1 cellular context compared by ENCODE assay signal in genomic region chr2:120470717-120471060, GRCh38.
TF ChIP-seq lines count a peak whose summit lies in the region.

No MANE protein-coding gene starts in this region.

TF ChIP-seq in HepG2, 621 proteins besides CTCF, POLR2A, EP300 and RAD21 (continued from another document and continues in another):
- 0 out of 2 replicates have a peak, but pooled peaks have one; percentile 77 for TF ChIP-seq DMTF1 (CRISPR knock-in tag; IDR thresholded peaks at IDR 0.05)
- no peak for TF ChIP-seq MLXIP (CRISPR knock-in tag; IDR thresholded peaks at IDR 0.05; ENCODE audit: borderline replicate concordance)
- no peak for TF ChIP-seq KAT7 (CRISPR knock-in tag; IDR thresholded peaks at IDR 0.05; ENCODE audit: borderline replicate concordance)
- TF ChIP-seq MTA1 (CRISPR knock-in tag; IDR thresholded peaks at IDR 0.05; ENCODE audit: borderline replicate concordance): 0 out of 2 replicates have a peak, but pooled peaks have one; percentile 55
- TF ChIP-seq MIXL1 (CRISPR knock-in tag; IDR thresholded peaks at IDR 0.05): no peak
- no peak for TF ChIP-seq BATF2 (CRISPR knock-in tag; IDR thresholded peaks at IDR 0.05)
- TF ChIP-seq ZNF34 (CRISPR knock-in tag; IDR thresholded peaks at IDR 0.05; ENCODE audit: borderline replicate concordance): 0 out of 2 replicates have a peak, but pooled peaks have one; percentile 41
- no peak for TF ChIP-seq RXRB (CRISPR knock-in tag; IDR thresholded peaks at IDR 0.05; ENCODE audit: borderline replicate concordance)
- no peak for TF ChIP-seq FUBP1 (CRISPR knock-in tag; IDR thresholded peaks at IDR 0.05; ENCODE audit: borderline replicate concordance)
- TF ChIP-seq PAXIP1 (CRISPR knock-in tag; conservative IDR thresholded peaks at IDR 0.05): no peak
- TF ChIP-seq PLSCR1 (CRISPR knock-in tag; IDR thresholded peaks at IDR 0.05; ENCODE audit: borderline replicate concordance): no peak
- TF ChIP-seq NFE2L2 (IDR thresholded peaks at IDR 0.05; ENCODE audit: low read length): no peak
- 0 out of 2 replicates have a peak, but pooled peaks have one; percentile 65 for TF ChIP-seq ZNF761 (CRISPR knock-in tag; conservative IDR thresholded peaks at IDR 0.05)
- TF ChIP-seq ZNF510 (CRISPR knock-in tag; IDR thresholded peaks at IDR 0.05; ENCODE audit: low read depth): 0 out of 2 replicates have a peak, but pooled peaks have one; percentile 67
- TF ChIP-seq ZNF572 (CRISPR knock-in tag; IDR thresholded peaks at IDR 0.05): no peak
- TF ChIP-seq PAX8 (CRISPR knock-in tag; IDR thresholded peaks at IDR 0.05; ENCODE audit: borderline replicate concordance): 0 out of 2 replicates have a peak, but pooled peaks have one; percentile 21
- no peak for TF ChIP-seq ZNF891 (CRISPR knock-in tag; IDR thresholded peaks at IDR 0.05)
- TF ChIP-seq ZNF614 (CRISPR knock-in tag; IDR thresholded peaks at IDR 0.05; ENCODE audit: borderline replicate concordance): no peak
- 0 out of 2 replicates have a peak, but pooled peaks have one; percentile 30 for TF ChIP-seq ZNF317 (CRISPR knock-in tag; IDR thresholded peaks at IDR 0.05)
- no peak for TF ChIP-seq KLF12 (CRISPR knock-in tag; IDR thresholded peaks at IDR 0.05; ENCODE audit: borderline replicate concordance)
- TF ChIP-seq CREB3 (CRISPR knock-in tag; IDR thresholded peaks at IDR 0.05): no peak
- TF ChIP-seq ZNF263 (CRISPR knock-in tag; IDR thresholded peaks at IDR 0.05): no peak
- no peak for TF ChIP-seq ZNF770 (CRISPR knock-in tag; IDR thresholded peaks at IDR 0.05)
- peak; percentile 17; the same call in 1 of the 2 replicates for TF ChIP-seq ZNF691 (CRISPR knock-in tag; IDR thresholded peaks at IDR 0.05; ENCODE audit: borderline replicate concordance, low read depth)
- TF ChIP-seq POGK (CRISPR knock-in tag; conservative IDR thresholded peaks at IDR 0.05): no peak
- no peak for TF ChIP-seq ZNF557 (CRISPR knock-in tag; IDR thresholded peaks at IDR 0.05)
- no peak for TF ChIP-seq NFYC (CRISPR knock-in tag; IDR thresholded peaks at IDR 0.05)
- TF ChIP-seq ZSCAN22 (CRISPR knock-in tag; IDR thresholded peaks at IDR 0.05): 0 out of 2 replicates have a peak, but pooled peaks have one; percentile 46
- TF ChIP-seq ZMYM4 (CRISPR knock-in tag; IDR thresholded peaks at IDR 0.05): no peak
- 0 out of 2 replicates have a peak, but pooled peaks have one; percentile 34 for TF ChIP-seq ZNF704 (CRISPR knock-in tag; IDR thresholded peaks at IDR 0.05; ENCODE audit: borderline replicate concordance)
- TF ChIP-seq ZNF230 (CRISPR knock-in tag; IDR thresholded peaks at IDR 0.05): peak; percentile 89
- TF ChIP-seq ZNF577 (CRISPR knock-in tag; IDR thresholded peaks at IDR 0.05; ENCODE audit: borderline replicate concordance, low read depth): 0 out of 2 replicates have a peak, but pooled peaks have one; percentile 88
- TF ChIP-seq RARG (CRISPR knock-in tag; IDR thresholded peaks at IDR 0.05; ENCODE audit: low read depth): 0 out of 2 replicates have a peak, but pooled peaks have one; percentile 65
- no peak for TF ChIP-seq ZBTB8A (CRISPR knock-in tag; IDR thresholded peaks at IDR 0.05; ENCODE audit: borderline replicate concordance, low read depth)
